ENCODE assay signal across 9 cellular contexts in genomic region chr4:112266823-112267222, GRCh38. TPM values are rescaled to one million over a fixed set of nuclear protein-coding genes. Genes with fewer than 3 reads are reported as not detected.
DNase-seq lines count a peak whose midpoint lies in the region; ATAC-seq and TF ChIP-seq lines count a peak whose summit lies in the region.
"Had no signal": no experiment of that assay in that cellular context is flagged by ENCODE, and none has a peak within 500 bp of the region (broad histone marks: within the 10 kb centered on the region; RNA-seq: fewer than 3 reads in every experiment).

No MANE protein-coding gene starts in this region.

- H3K4me1 Mint-ChIP-seq in chondrocyte (ENCODE audit: low read depth) = peaks cover 3% of the 10 kb centered on the region
- H3K4me1 Mint-ChIP-seq in nephron = no peaks in the 10 kb centered on the region

- DNase-seq in DND-41 (no peak), chondrocyte (ENCODE audit: low spot score) (no peak), COLO668 (lab: John Stamatoyannopoulos, UW; ENCODE audit: unreplicated experiment) (no peak), NCI-H128 (lab: John Stamatoyannopoulos, UW; ENCODE audit: unreplicated experiment) (no peak), posterior cingulate gyrus (no peak)
- DNase-seq: right cardiac atrium had no signal

- H3K9me3 Mint-ChIP-seq in chondrocyte (ENCODE audit: low read depth) (peaks cover 5% of the 10 kb centered on the region), nephron (peaks cover 5% of the 10 kb centered on the region)

- H3K9ac ChIP-seq in DND-41 (ENCODE audit: low read depth, low read length) = no peak overlapping the region
- no peak overlapping the region for H3K9ac ChIP-seq in Loucy (ENCODE audit: low read depth, low read length, poor library complexity, severe bottlenecking)

- peak; percentile 36 for TF ChIP-seq CTCF in DND-41 (IDR thresholded peaks at IDR 0.05; ENCODE audit: borderline replicate concordance, extremely low read depth, low read length, poor library complexity, severe bottlenecking)
- TF ChIP-seq CTCF in Loucy (conservative IDR thresholded peaks at IDR 0.05; ENCODE audit: low read length) = peak; percentile 68
- TF ChIP-seq CTCF in chondrocyte (IDR thresholded peaks at IDR 0.05) = peak; percentile 79
- TF ChIP-seq CTCF in nephron (IDR thresholded peaks at IDR 0.05; ENCODE audit: unreplicated experiment in 3 of 3) = peak; percentile 37 to 53 (median 40)

- H3K79me2 ChIP-seq in DND-41 (ENCODE audit: insufficient read depth, low read length) = no peaks in the 10 kb centered on the region
- no peaks in the 10 kb centered on the region for H3K79me2 ChIP-seq in Loucy (ENCODE audit: insufficient read depth, low read length)

- H3K36me3 Mint-ChIP-seq in chondrocyte (ENCODE audit: low read depth) (peaks cover 9% of the 10 kb centered on the region), nephron (ENCODE audit: low read depth) (peaks cover 44% of the 10 kb centered on the region)

- H3K4me2 ChIP-seq in DND-41 (ENCODE audit: insufficient read depth, low read length) (no peak overlapping the region), Loucy (ENCODE audit: low read depth, low read length, poor library complexity, severe bottlenecking) (no peak overlapping the region)

- H3K4me1 ChIP-seq in DND-41 (ENCODE audit: insufficient read depth, low read length) = no peaks in the 10 kb centered on the region
- no peaks in the 10 kb centered on the region for H3K4me1 ChIP-seq in Loucy (ENCODE audit: insufficient read depth, low read length, poor library complexity, severe bottlenecking)

- intact Hi-C loops in posterior cingulate gyrus (cut with DNase I) = no loop called here

- no peaks in the 10 kb centered on the region for H4K20me1 ChIP-seq in DND-41 (ENCODE audit: insufficient read depth, low read length)
- no peaks in the 10 kb centered on the region for H4K20me1 ChIP-seq in Loucy (ENCODE audit: insufficient read depth, low read length, poor library complexity, severe bottlenecking)

- H3K9me3 ChIP-seq in DND-41 (ENCODE audit: insufficient read depth, low read length, severe bottlenecking) = no peaks in the 10 kb centered on the region
- H3K9me3 ChIP-seq in Loucy (ENCODE audit: insufficient read depth, low read depth, low read length) = no peaks in the 10 kb centered on the region

- no peaks in the 10 kb centered on the region for H3F3A ChIP-seq in Loucy (ENCODE audit: low read depth)

- H3K27ac ChIP-seq in DND-41 (ENCODE audit: low read length) = no peak overlapping the region

- no peak overlapping the region for H3K27ac Mint-ChIP-seq in chondrocyte (ENCODE audit: unreplicated experiment)
- H3K27ac Mint-ChIP-seq in nephron = no peak overlapping the region

- peaks cover 38% of the 10 kb centered on the region for H3K36me3 ChIP-seq in DND-41 (ENCODE audit: insufficient read depth, low read length)
- peaks cover 60% of the 10 kb centered on the region; the same call in 1 of the 2 replicates for H3K36me3 ChIP-seq in Loucy (ENCODE audit: insufficient read depth, low read length)

- H3K27me3 Mint-ChIP-seq in chondrocyte (ENCODE audit: low read depth) = no peaks in the 10 kb centered on the region
- no peaks in the 10 kb centered on the region for H3K27me3 Mint-ChIP-seq in nephron (ENCODE audit: low read depth)

- H3K4me3 ChIP-seq in DND-41 (ENCODE audit: low read depth in 1 of 2, low read length in 2 of 2) = no peak overlapping the region
- no peak overlapping the region for H3K4me3 ChIP-seq in Loucy (ENCODE audit: low read length, poor library complexity, severe bottlenecking)

- no peak overlapping the region for H2AFZ ChIP-seq in DND-41 (ENCODE audit: low read depth, low read length)
- H2AFZ ChIP-seq in Loucy (ENCODE audit: low read length) = no peak overlapping the region

- ATAC-seq in DND-41 (ENCODE audit: insufficient read depth, low read depth) = peak; percentile 53; the same call in 1 of the 3 replicates
- no peak for ATAC-seq in GM21367 (IDR thresholded peaks at IDR 0.05; ENCODE audit: unreplicated experiment)

- H3K27me3 ChIP-seq in DND-41 (ENCODE audit: insufficient read depth, low read length, poor library complexity) = no peaks in the 10 kb centered on the region
- no peaks in the 10 kb centered on the region for H3K27me3 ChIP-seq in Loucy (ENCODE audit: insufficient read depth, low read length, poor library complexity, severe bottlenecking)

- no peak overlapping the region for H3K4me3 Mint-ChIP-seq in chondrocyte (ENCODE audit: unreplicated experiment)
- no peak overlapping the region for H3K4me3 Mint-ChIP-seq in nephron

- no peaks in the 10 kb centered on the region for H3K9me2 ChIP-seq in Loucy (replicated peaks; ENCODE audit: low read depth, low read length)

RNA-seq across cellular contexts. Expression of gene TIFA, which starts 18.9 kb away (rescaled TPM):
- total RNA-seq in chondrocyte = 3.2 to 3.9 TPM (median 3.8 TPM) in 3 replicates

RNA-seq across cellular contexts. Expression of gene ALPK1, which starts 30.3 kb away (rescaled TPM):
- total RNA-seq in chondrocyte = 6.2 to 11.3 TPM (median 6.5 TPM) in 3 replicates

RNA-seq across cellular contexts. Expression of gene AP1AR, which starts 35.2 kb away (rescaled TPM):
- 12.6 to 15.0 TPM (median 14.5 TPM) in 3 replicates for total RNA-seq in chondrocyte
